ENCODE assay signal across 8 cellular contexts in the genomic region with DNA sequence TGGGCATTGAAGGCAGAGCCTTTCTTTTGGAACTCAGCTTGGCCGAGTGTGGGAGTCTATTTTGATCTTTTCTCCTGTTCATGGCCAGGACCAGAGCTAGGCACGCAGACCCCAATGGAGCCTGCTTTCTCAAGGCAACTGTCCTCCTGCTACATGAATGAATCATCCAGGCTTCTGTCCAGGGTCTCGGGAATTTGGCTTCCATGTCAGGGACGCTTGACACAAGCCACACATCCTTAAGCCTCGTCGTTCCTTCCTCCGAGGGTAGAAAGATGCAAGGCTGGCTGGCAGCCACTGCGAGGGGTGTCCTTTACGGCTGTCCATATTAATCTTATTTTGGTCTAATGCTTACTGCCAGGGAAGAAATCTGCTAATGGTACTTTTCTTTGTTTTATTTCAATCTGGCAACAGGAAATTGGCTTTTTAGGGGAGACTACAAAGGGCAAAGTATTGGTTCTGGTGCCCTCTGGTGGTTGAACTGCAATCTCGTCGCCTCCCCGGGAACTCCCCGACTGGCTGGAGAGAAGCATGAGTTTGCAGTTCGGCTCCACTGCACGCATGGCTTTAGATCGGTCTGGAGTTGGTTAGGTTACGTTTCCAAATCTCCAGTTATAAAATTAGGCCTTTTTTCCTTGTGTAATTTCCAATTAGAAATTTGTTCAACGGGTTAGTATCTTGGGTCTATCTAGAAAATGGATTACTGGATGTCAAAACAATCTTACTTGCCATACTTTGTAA.
DNase-seq lines count a peak whose midpoint lies in the region; ATAC-seq and TF ChIP-seq lines count a peak whose summit lies in the region.

No MANE protein-coding gene starts in this region.

- H3K4me1 ChIP-seq in gastrocnemius medialis: peaks cover 19 to 30% of the 10 kb centered on the region in 2 donors

- in situ Hi-C loops in gastrocnemius medialis (cut with MboI; ENCODE audit: low sequenced_read_pairs in 4 of 4): loop anchor here in 2 of 4 donors (5.0 to 25.0 kb wide), 3 partner anchors 86 to 281 kb away; no protein-coding TSS in a partner anchor

- peaks cover 3% of the 10 kb centered on the region; the same call in 1 of the 2 replicates for H3K27me3 Mint-ChIP-seq in HFFc6 (ENCODE audit: insufficient read depth)
- H3K27me3 Mint-ChIP-seq in T-helper 2 cell treated with Interferon-gamma antibody and Interleukin-4, amounts not matched to agents 5 μg/mL and 100 μg/mL, for 36 hours (ENCODE audit: low read depth): peaks cover 23% of the 10 kb centered on the region

- H3K4me1 Mint-ChIP-seq in HFFc6 (ENCODE audit: low read depth): peaks cover 22% of the 10 kb centered on the region
- peaks cover 6% of the 10 kb centered on the region for H3K4me1 Mint-ChIP-seq in T-helper 2 cell treated with Interferon-gamma antibody and Interleukin-4, amounts not matched to agents 5 μg/mL and 100 μg/mL, for 36 hours (ENCODE audit: low read depth)

- no peaks in the 10 kb centered on the region for H3K27me3 ChIP-seq in gastrocnemius medialis

- intact Hi-C loops in gastrocnemius medialis (cut with DNase I; ENCODE audit: low total_unique reads): loop anchor here (1.0 to 10.0 kb wide), 2 partner anchors 93 to 449 kb away; a partner anchor contains a TSS

- peak overlapping the region in 2 of 4 donors; percentile 21 to 23 for H3K4me3 ChIP-seq in gastrocnemius medialis

- DNase-seq in EH (ENCODE audit: low read depth) (peak; percentile 81), HFFc6 (peak; percentile 51), NCI-H146 treated with DMSO at 0.1 percent for 48 hours (lab: John Stamatoyannopoulos, UW; ENCODE audit: unreplicated experiment) (peak; percentile 68), amygdala (lab: John Stamatoyannopoulos, UW) (peak in 51 of 56 donors; percentile 7 to 87 (median 49)), hepatic stellate cell (ENCODE audit: low spot score) (peak; percentile 84), gastrocnemius medialis (peak; percentile 64 to 76)
- DNase-seq in T-helper 2 cell treated with Interferon-gamma antibody and Interleukin-4, amounts not matched to agents 5 μg/mL and 100 μg/mL, for 36 hours (ENCODE audit: low spot score): peak; percentile 54

- H3K27ac ChIP-seq in gastrocnemius medialis: peak overlapping the region; percentile 56 to 80 (median 72)

- TF ChIP-seq CTCF in HFFc6 (IDR thresholded peaks at IDR 0.05) (peak; percentile 95), gastrocnemius medialis (IDR thresholded peaks at IDR 0.05 in 4 of 5, conservative IDR thresholded peaks at IDR 0.05 in 1 of 5) (peak; percentile 78 to 86 (median 83))

- H3K36me3 Mint-ChIP-seq in HFFc6 (ENCODE audit: low read depth): peaks cover 27% of the 10 kb centered on the region
- H3K36me3 Mint-ChIP-seq in T-helper 2 cell treated with Interferon-gamma antibody and Interleukin-4, amounts not matched to agents 5 μg/mL and 100 μg/mL, for 36 hours (ENCODE audit: low read depth): no peaks in the 10 kb centered on the region

- H3K9me3 Mint-ChIP-seq in HFFc6: no peaks in the 10 kb centered on the region
- no peaks in the 10 kb centered on the region for H3K9me3 Mint-ChIP-seq in T-helper 2 cell treated with Interferon-gamma antibody and Interleukin-4, amounts not matched to agents 5 μg/mL and 100 μg/mL, for 36 hours

- no peak for TF ChIP-seq POLR2A in gastrocnemius medialis (IDR thresholded peaks at IDR 0.05)

- H3K36me3 ChIP-seq in gastrocnemius medialis: no peaks in the 10 kb centered on the region

- H3K27ac Mint-ChIP-seq in HFFc6: peak overlapping the region; percentile 53
- no peak overlapping the region for H3K27ac Mint-ChIP-seq in T-helper 2 cell treated with Interferon-gamma antibody and Interleukin-4, amounts not matched to agents 5 μg/mL and 100 μg/mL, for 36 hours

- no peak overlapping the region for H3K4me3 Mint-ChIP-seq in HFFc6
- no peak overlapping the region for H3K4me3 Mint-ChIP-seq in T-helper 2 cell treated with Interferon-gamma antibody and Interleukin-4, amounts not matched to agents 5 μg/mL and 100 μg/mL, for 36 hours

- ATAC-seq in gastrocnemius medialis (peak; percentile 90 to 91), HG03025 (IDR thresholded peaks at IDR 0.05; ENCODE audit: low FRiP score, unreplicated experiment) (no peak)

- no peaks in the 10 kb centered on the region for H3K9me3 ChIP-seq in gastrocnemius medialis
